8 cellular contexts compared by ENCODE assay signal in the genomic region with DNA sequence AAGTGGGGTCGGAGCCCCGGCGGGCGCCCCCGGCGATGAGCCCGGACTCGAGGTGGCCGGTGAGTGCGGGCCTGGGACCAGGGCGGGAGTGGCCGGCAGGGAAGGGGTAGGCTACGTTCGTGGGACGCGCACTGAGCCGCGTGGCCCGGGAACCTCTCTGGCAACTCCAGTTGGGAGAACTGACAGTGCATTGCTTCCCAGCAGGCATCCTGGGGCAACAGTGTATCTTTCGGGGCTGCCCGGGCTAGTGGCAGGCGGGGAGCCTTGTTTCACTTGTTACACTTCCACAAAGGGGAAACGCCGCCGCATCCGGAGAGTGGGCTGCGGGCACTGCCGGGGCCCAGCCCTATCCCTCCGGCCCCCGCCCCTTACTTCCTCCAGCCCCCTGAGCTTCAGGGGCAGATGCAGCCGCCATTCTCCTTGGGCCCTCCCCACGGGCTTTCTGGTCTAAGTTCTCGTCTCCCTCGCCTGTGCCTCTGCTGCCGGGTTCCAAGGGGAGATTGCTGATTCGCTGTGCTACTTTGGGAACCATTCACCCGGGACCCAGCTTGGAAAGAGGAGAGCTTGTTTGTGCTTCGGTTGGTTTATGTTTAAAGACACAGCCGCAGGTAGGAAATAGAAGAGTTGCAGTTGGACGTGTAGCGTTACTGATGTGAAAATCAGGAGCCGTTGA. TPM values are rescaled to one million over a fixed set of nuclear protein-coding genes. Genes with fewer than 3 reads are reported as not detected.
DNase-seq lines count a peak whose midpoint lies in the region; ATAC-seq and TF ChIP-seq lines count a peak whose summit lies in the region.

No MANE protein-coding gene starts in this region.

- no peak for TF ChIP-seq POLR2A in ovary (IDR thresholded peaks at IDR 0.05)

- no peak for TF ChIP-seq EP300 in ovary (IDR thresholded peaks at IDR 0.05)

- H3K27me3 ChIP-seq in ovary = no peaks in the 10 kb centered on the region

- no peaks in the 10 kb centered on the region for H3K9me3 ChIP-seq in ovary

- ATAC-seq in GM19467 (IDR thresholded peaks at IDR 0.05; ENCODE audit: unreplicated experiment) (peak; percentile 13), HG03457 (IDR thresholded peaks at IDR 0.05; ENCODE audit: unreplicated experiment) (no peak)

- H3K4me3 ChIP-seq in LNCaP clone FGC (ENCODE audit: low read depth, low read length) (peak overlapping the region; percentile 97), foreskin fibroblast (ENCODE audit: low read depth in 1 of 2, low read length in 2 of 2) (peak overlapping the region; percentile 64 to 95), ovary (peak overlapping the region; percentile 94)

- WGBS in ovary, 3 donors = 0 to 1% (median 1%) methylated on average over 36 to 42 of the region's 42 CpGs

- intact Hi-C loops in ovary (cut with DNase I) = loop anchor here in 2 of 4 donors (10.0 kb wide), 2 partner anchors 63 to 203 kb away; a partner anchor contains a TSS

- H3K4me1 ChIP-seq in ovary (ENCODE audit: insufficient read depth) = peaks cover 4% of the 10 kb centered on the region

- peak overlapping the region; percentile 91 to 98 for H3K27ac ChIP-seq in ovary

- peak; percentile 41 for DNase-seq in AG20443 (ENCODE audit: low spot score)
- DNase-seq in LNCaP clone FGC (ENCODE audit: low read depth) = no peak
- peak; percentile 26 for DNase-seq in activated T-helper 1 cell treated with Interleukin-2 at 50 U/mL for 16 hours (ENCODE audit: low read depth)
- peak in 1 of 2 donors; percentile 40 for DNase-seq in foreskin fibroblast
- no peak for DNase-seq in ovary
- DNase-seq in NCI-H2081 (lab: John Stamatoyannopoulos, UW) = no peak

- no peak for TF ChIP-seq CTCF in LNCaP clone FGC (IDR thresholded peaks at IDR 0.05; ENCODE audit: control insufficient read depth, extremely low read depth, insufficient read depth)
- TF ChIP-seq CTCF in foreskin fibroblast (IDR thresholded peaks at IDR 0.05; ENCODE audit: low read depth, low read length) = no peak
- no peak for TF ChIP-seq CTCF in ovary (IDR thresholded peaks at IDR 0.05)

- H3K36me3 ChIP-seq in ovary = no peaks in the 10 kb centered on the region

RNA-seq across cellular contexts. Expression of a gene that starts 0.7 kb away (rescaled TPM):
- 10 to 100 TPM; 11.7 to 26.4 (median 23.1) TPM for total RNA-seq in ovary
- 10 to 100 TPM in 1 of 2 donors, 1 to 10 TPM in 1; 7.2 to 12.1 TPM for polyA plus RNA-seq in ovary

RNA-seq across cellular contexts. Expression of a gene that starts 17.5 kb away (rescaled TPM):
- 10 to 100 TPM; 16.8 to 54.3 (median 31.5) TPM for total RNA-seq in ovary
- polyA plus RNA-seq in ovary = 10 to 100 TPM; 28.1 to 28.9 TPM

RNA-seq across cellular contexts. Expression of a gene that starts 28.6 kb away (rescaled TPM):
- total RNA-seq in ovary = not detected
- under 1 TPM in 1 of 2 donors, not detected in 1; 0.07 TPM for polyA plus RNA-seq in ovary

RNA-seq across cellular contexts. Expression of a gene that starts 37.5 kb away (rescaled TPM):
- 10 to 100 TPM; 38.4 to 67.3 (median 48.4) TPM for total RNA-seq in ovary
- polyA plus RNA-seq in ovary = 10 to 100 TPM; 34.8 to 38.7 TPM

Comparison
In these comparisons a context has a peak if more than half of its experiments do, and no peak if none do; other contexts are left out.
1. DNase-seq: peak in AG20443 (single experiment) and activated T-helper 1 cell treated with Interleukin-2 at 50 U/mL for 16 hours (single experiment); none in LNCaP clone FGC (single experiment), ovary (0 of 5) and NCI-H2081 (0 of 2).
2. Peak in every context shown above with its lines, with median percentiles within 50 percentile points of each other: H3K4me3 ChIP-seq.